In the genomic region with DNA sequence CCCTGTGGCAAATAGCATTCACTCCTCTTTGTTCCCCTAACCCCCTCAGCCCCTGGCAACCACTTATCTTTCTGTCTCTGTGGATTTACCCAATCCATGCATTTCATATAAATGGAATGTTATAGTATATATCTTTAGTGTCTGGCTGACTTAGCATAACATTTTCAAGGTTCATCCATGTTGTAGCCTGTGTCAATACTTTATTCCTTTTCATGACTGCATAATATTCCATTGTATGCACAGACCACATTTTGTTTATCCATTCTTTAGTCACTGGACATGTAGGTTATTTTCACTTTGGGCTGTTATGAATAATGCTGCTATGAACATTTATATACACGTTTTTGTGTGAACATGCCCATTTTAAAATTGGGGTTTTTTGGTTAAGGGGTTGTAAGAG, we compare ENCODE assay signal across 20 cellular contexts.
"Had no signal": no experiment of that assay in that cellular context is flagged by ENCODE, and none has a peak within 500 bp of the region (broad histone marks: within the 10 kb centered on the region; RNA-seq: fewer than 3 reads in every experiment).

No MANE protein-coding gene starts in this region.

- DNase-seq: activated CD4-positive, alpha-beta T cell treated with anti-CD3 and anti-CD28 coated beads for 1 hour; activated CD4-positive, alpha-beta T cell treated with anti-CD3 and anti-CD28 coated beads, Interleukin-2, amount 50 U/mL, for 4 hours; activated effector memory CD4-positive, alpha-beta T cell treated with Interleukin-2 at 50 U/mL for 16 hours; activated T-cell treated with anti-CD3 and anti-CD28 coated beads, Interleukin-2, amount 50 U/mL, for 24 hours; kidney; left lung; mammary epithelial cell; naive B cell; nucleus accumbens; right cardiac atrium; small intestine; stimulated activated CD4-positive, alpha-beta T cell treated with anti-CD3 and anti-CD28 coated beads, Interleukin-4, amount 100 ng/mL, for 24 hours; stomach; T-helper 1 cell; T1000; upper lobe of right lung had no signal

- H3K36me3 ChIP-seq: adrenal gland, cardiac muscle cell, left lung, stomach, thoracic aorta, upper lobe of right lung had no signal

- H3K27ac ChIP-seq: stomach, thoracic aorta, upper lobe of right lung had no signal

- H3K9me3 ChIP-seq: adrenal gland, left lung, stomach, thoracic aorta, upper lobe of right lung had no signal

- H3K27me3 ChIP-seq: adrenal gland, cardiac muscle cell, left lung, stomach, upper lobe of right lung had no signal

- FAIRE-seq: kidney, small intestine had no signal

- ATAC-seq: esophagus mucosa, right cardiac atrium had no signal

- H3K4me3 ChIP-seq: adrenal gland, cardiac muscle cell, left lung, stomach, thoracic aorta, upper lobe of right lung had no signal
